1 cellular context compared by ENCODE assay signal in the genomic region with DNA sequence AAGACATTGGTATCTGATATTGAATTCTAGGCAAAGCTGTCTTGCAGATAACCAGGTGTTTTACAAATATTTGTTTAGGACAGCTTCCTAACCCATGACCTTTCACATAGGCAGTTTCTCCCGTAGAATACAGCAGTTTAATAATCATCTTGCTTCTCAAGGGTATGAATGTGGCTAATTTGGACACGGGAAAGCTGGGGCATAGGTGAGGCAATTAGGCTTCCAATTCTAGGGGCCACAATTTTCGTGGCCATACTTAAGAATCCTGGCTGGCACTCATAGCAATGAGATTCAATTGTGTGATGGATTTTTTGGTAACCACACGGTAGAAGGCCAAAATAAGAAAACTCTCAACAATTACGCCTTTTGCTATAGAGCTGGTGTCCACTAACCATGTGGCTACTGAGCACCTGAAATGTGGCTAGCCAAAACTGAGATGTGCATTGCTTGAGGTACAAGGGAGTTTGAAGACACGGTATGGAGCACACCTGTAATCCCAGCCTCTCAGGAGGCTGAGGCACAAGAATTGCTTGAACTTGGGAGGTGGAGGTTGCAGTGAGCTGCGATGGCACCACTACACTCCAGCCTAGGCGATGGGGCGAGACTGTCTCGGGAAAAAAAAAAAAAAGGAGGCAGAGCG.
TF ChIP-seq lines count a peak whose summit lies in the region.

No MANE protein-coding gene starts in this region.

TF ChIP-seq in GM12878, 131 proteins besides CTCF, POLR2A, EP300 and RAD21:
- 0 out of 2 replicates have a peak, but pooled peaks have one; percentile 4 for TF ChIP-seq ZBED1 (IDR thresholded peaks at IDR 0.05; ENCODE audit: borderline replicate concordance)
- peak; percentile 92; the same call in 1 of the 2 replicates for TF ChIP-seq PAX8 (IDR thresholded peaks at IDR 0.05)
- TF ChIP-seq CBFB (IDR thresholded peaks at IDR 0.05; ENCODE audit: low read depth), result peak; percentile 43; the same call in 1 of the 2 replicates
- TF ChIP-seq SREBF1 (IDR thresholded peaks at IDR 0.05; ENCODE audit: low read length), result no peak
- no peak for TF ChIP-seq SP1 (IDR thresholded peaks at IDR 0.05; ENCODE audit: low read depth, low read length)
- TF ChIP-seq STAT3 (IDR thresholded peaks at IDR 0.05; ENCODE audit: low read depth, low read length), result no peak
- TF ChIP-seq POLR2AphosphoS2 (IDR thresholded peaks at IDR 0.05; ENCODE audit: low read depth, low read length), result 0 out of 2 replicates have a peak, but pooled peaks have one; percentile 25
- TF ChIP-seq, protein P1, sequence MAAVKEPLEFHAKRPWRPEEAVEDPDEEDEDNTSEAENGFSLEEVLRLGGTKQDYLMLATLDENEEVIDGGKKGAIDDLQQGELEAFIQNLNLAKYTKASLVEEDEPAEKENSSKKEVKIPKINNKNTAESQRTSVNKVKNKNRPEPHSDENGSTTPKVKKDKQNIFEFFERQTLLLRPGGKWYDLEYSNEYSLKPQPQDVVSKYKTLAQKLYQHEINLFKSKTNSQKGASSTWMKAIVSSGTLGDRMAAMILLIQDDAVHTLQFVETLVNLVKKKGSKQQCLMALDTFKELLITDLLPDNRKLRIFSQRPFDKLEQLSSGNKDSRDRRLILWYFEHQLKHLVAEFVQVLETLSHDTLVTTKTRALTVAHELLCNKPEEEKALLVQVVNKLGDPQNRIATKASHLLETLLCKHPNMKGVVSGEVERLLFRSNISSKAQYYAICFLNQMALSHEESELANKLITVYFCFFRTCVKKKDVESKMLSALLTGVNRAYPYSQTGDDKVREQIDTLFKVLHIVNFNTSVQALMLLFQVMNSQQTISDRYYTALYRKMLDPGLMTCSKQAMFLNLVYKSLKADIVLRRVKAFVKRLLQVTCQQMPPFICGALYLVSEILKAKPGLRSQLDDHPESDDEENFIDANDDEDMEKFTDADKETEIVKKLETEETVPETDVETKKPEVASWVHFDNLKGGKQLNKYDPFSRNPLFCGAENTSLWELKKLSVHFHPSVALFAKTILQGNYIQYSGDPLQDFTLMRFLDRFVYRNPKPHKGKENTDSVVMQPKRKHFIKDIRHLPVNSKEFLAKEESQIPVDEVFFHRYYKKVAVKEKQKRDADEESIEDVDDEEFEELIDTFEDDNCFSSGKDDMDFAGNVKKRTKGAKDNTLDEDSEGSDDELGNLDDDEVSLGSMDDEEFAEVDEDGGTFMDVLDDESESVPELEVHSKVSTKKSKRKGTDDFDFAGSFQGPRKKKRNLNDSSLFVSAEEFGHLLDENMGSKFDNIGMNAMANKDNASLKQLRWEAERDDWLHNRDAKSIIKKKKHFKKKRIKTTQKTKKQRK (IDR thresholded peaks at IDR 0.05; ENCODE audit: low read depth, low read length), result no peak
- no peak for TF ChIP-seq ZNF24 (IDR thresholded peaks at IDR 0.05)
- TF ChIP-seq, protein P2, sequence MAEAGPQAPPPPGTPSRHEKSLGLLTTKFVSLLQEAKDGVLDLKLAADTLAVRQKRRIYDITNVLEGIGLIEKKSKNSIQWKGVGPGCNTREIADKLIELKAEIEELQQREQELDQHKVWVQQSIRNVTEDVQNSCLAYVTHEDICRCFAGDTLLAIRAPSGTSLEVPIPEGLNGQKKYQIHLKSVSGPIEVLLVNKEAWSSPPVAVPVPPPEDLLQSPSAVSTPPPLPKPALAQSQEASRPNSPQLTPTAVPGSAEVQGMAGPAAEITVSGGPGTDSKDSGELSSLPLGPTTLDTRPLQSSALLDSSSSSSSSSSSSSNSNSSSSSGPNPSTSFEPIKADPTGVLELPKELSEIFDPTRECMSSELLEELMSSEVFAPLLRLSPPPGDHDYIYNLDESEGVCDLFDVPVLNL (IDR thresholded peaks at IDR 0.05; ENCODE audit: low read depth, low read length), result no peak
- TF ChIP-seq BACH1 (IDR thresholded peaks at IDR 0.05; ENCODE audit: borderline replicate concordance), result peak; percentile 58; the same call in 1 of the 2 replicates
- TF ChIP-seq POLR2AphosphoS5 (IDR thresholded peaks at IDR 0.05; ENCODE audit: low read length), result peak; percentile 60; the same call in 1 of the 2 replicates
- TF ChIP-seq FOXM1 (IDR thresholded peaks at IDR 0.05; ENCODE audit: low read depth, low read length), result no peak
- TF ChIP-seq SPI1 (IDR thresholded peaks at IDR 0.05; ENCODE audit: borderline replicate concordance, insufficient read depth, low read depth, low read length), result no peak
